1 cellular context compared by ENCODE assay signal in the genomic region with DNA sequence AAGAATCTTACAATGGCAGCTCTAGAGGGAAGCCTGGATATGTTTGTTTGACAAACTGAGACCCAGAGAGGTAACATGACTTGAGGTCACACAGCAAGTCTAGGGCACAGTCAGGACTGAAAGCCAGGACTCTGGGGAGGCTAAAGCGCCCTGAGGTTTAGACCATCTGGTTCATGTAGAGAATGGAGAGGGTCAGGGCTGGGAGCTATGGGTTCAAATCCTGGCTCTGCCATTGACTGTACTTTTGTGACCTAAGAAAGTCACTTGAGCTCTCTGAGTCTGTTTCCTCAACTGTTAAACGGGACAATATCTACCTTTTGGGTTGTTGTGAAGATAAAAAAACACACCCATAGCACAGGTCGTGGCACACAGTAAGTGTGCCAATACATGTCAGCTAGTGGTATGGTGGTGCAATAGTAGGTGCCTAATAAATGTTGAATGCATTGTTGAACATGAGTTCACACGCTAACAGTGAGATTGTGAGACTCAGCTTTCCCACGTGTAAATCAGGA.
TF ChIP-seq lines count a peak whose summit lies in the region.

No MANE protein-coding gene starts in this region.

TF ChIP-seq in HepG2, 621 proteins besides CTCF, POLR2A, EP300 and RAD21 (continued from another document and continues in another):
- TF ChIP-seq, protein P1, sequence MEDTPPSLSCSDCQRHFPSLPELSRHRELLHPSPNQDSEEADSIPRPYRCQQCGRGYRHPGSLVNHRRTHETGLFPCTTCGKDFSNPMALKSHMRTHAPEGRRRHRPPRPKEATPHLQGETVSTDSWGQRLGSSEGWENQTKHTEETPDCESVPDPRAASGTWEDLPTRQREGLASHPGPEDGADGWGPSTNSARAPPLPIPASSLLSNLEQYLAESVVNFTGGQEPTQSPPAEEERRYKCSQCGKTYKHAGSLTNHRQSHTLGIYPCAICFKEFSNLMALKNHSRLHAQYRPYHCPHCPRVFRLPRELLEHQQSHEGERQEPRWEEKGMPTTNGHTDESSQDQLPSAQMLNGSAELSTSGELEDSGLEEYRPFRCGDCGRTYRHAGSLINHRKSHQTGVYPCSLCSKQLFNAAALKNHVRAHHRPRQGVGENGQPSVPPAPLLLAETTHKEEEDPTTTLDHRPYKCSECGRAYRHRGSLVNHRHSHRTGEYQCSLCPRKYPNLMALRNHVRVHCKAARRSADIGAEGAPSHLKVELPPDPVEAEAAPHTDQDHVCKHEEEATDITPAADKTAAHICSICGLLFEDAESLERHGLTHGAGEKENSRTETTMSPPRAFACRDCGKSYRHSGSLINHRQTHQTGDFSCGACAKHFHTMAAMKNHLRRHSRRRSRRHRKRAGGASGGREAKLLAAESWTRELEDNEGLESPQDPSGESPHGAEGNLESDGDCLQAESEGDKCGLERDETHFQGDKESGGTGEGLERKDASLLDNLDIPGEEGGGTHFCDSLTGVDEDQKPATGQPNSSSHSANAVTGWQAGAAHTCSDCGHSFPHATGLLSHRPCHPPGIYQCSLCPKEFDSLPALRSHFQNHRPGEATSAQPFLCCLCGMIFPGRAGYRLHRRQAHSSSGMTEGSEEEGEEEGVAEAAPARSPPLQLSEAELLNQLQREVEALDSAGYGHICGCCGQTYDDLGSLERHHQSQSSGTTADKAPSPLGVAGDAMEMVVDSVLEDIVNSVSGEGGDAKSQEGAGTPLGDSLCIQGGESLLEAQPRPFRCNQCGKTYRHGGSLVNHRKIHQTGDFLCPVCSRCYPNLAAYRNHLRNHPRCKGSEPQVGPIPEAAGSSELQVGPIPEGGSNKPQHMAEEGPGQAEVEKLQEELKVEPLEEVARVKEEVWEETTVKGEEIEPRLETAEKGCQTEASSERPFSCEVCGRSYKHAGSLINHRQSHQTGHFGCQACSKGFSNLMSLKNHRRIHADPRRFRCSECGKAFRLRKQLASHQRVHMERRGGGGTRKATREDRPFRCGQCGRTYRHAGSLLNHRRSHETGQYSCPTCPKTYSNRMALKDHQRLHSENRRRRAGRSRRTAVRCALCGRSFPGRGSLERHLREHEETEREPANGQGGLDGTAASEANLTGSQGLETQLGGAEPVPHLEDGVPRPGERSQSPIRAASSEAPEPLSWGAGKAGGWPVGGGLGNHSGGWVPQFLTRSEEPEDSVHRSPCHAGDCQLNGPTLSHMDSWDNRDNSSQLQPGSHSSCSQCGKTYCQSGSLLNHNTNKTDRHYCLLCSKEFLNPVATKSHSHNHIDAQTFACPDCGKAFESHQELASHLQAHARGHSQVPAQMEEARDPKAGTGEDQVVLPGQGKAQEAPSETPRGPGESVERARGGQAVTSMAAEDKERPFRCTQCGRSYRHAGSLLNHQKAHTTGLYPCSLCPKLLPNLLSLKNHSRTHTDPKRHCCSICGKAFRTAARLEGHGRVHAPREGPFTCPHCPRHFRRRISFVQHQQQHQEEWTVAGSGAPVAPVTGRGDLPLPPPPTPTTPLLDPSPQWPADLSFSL (CRISPR knock-in tag; IDR thresholded peaks at IDR 0.05): no peak
- TF ChIP-seq TEAD2 (CRISPR knock-in tag; IDR thresholded peaks at IDR 0.05) (no peak), BCL6 (CRISPR knock-in tag; IDR thresholded peaks at IDR 0.05) (no peak), ZFP36L1 (CRISPR knock-in tag; IDR thresholded peaks at IDR 0.05) (no peak), NFIB (CRISPR knock-in tag; IDR thresholded peaks at IDR 0.05; ENCODE audit: borderline replicate concordance) (0 out of 2 replicates have a peak, but pooled peaks have one; percentile 17), ZXDC (CRISPR knock-in tag; IDR thresholded peaks at IDR 0.05) (no peak), ATF2 (CRISPR knock-in tag; IDR thresholded peaks at IDR 0.05) (no peak), ZNF44 (CRISPR knock-in tag; IDR thresholded peaks at IDR 0.05) (no peak; the same call in 1 of the 2 replicates), HDAC1 (CRISPR knock-in tag; IDR thresholded peaks at IDR 0.05) (no peak; the same call in 1 of the 2 replicates), HMGXB3 (CRISPR knock-in tag; IDR thresholded peaks at IDR 0.05; ENCODE audit: borderline replicate concordance) (no peak), DNMT1 (CRISPR knock-in tag; IDR thresholded peaks at IDR 0.05) (no peak), CCDC6 (CRISPR knock-in tag; IDR thresholded peaks at IDR 0.05) (no peak), ZC3H4 (CRISPR knock-in tag; IDR thresholded peaks at IDR 0.05; ENCODE audit: borderline replicate concordance) (no peak), U2AF2 (IDR thresholded peaks at IDR 0.05; ENCODE audit: low read depth, low read length) (no peak)
- TF ChIP-seq, protein P2, sequence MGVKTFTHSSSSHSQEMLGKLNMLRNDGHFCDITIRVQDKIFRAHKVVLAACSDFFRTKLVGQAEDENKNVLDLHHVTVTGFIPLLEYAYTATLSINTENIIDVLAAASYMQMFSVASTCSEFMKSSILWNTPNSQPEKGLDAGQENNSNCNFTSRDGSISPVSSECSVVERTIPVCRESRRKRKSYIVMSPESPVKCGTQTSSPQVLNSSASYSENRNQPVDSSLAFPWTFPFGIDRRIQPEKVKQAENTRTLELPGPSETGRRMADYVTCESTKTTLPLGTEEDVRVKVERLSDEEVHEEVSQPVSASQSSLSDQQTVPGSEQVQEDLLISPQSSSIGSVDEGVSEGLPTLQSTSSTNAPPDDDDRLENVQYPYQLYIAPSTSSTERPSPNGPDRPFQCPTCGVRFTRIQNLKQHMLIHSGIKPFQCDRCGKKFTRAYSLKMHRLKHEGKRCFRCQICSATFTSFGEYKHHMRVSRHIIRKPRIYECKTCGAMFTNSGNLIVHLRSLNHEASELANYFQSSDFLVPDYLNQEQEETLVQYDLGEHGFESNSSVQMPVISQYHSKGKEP (CRISPR knock-in tag; IDR thresholded peaks at IDR 0.05): no peak
- TF ChIP-seq, protein P3, sequence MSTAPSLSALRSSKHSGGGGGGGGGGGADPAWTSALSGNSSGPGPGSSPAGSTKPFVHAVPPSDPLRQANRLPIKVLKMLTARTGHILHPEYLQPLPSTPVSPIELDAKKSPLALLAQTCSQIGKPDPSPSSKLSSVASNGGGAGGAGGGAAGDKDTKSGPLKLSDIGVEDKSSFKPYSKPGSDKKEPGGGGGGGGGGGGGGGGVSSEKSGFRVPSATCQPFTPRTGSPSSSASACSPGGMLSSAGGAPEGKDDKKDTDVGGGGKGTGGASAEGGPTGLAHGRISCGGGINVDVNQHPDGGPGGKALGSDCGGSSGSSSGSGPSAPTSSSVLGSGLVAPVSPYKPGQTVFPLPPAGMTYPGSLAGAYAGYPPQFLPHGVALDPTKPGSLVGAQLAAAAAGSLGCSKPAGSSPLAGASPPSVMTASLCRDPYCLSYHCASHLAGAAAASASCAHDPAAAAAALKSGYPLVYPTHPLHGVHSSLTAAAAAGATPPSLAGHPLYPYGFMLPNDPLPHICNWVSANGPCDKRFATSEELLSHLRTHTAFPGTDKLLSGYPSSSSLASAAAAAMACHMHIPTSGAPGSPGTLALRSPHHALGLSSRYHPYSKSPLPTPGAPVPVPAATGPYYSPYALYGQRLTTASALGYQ (CRISPR knock-in tag; IDR thresholded peaks at IDR 0.05): no peak
- TF ChIP-seq, protein P4, sequence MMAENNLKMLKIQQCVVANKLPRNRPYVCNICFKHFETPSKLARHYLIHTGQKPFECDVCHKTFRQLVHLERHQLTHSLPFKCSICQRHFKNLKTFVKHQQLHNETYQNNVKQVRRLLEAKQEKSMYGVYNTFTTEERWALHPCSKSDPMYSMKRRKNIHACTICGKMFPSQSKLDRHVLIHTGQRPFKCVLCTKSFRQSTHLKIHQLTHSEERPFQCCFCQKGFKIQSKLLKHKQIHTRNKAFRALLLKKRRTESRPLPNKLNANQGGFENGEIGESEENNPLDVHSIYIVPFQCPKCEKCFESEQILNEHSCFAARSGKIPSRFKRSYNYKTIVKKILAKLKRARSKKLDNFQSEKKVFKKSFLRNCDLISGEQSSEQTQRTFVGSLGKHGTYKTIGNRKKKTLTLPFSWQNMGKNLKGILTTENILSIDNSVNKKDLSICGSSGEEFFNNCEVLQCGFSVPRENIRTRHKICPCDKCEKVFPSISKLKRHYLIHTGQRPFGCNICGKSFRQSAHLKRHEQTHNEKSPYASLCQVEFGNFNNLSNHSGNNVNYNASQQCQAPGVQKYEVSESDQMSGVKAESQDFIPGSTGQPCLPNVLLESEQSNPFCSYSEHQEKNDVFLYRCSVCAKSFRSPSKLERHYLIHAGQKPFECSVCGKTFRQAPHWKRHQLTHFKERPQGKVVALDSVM (CRISPR knock-in tag; IDR thresholded peaks at IDR 0.05): no peak
- TF ChIP-seq, protein P5, sequence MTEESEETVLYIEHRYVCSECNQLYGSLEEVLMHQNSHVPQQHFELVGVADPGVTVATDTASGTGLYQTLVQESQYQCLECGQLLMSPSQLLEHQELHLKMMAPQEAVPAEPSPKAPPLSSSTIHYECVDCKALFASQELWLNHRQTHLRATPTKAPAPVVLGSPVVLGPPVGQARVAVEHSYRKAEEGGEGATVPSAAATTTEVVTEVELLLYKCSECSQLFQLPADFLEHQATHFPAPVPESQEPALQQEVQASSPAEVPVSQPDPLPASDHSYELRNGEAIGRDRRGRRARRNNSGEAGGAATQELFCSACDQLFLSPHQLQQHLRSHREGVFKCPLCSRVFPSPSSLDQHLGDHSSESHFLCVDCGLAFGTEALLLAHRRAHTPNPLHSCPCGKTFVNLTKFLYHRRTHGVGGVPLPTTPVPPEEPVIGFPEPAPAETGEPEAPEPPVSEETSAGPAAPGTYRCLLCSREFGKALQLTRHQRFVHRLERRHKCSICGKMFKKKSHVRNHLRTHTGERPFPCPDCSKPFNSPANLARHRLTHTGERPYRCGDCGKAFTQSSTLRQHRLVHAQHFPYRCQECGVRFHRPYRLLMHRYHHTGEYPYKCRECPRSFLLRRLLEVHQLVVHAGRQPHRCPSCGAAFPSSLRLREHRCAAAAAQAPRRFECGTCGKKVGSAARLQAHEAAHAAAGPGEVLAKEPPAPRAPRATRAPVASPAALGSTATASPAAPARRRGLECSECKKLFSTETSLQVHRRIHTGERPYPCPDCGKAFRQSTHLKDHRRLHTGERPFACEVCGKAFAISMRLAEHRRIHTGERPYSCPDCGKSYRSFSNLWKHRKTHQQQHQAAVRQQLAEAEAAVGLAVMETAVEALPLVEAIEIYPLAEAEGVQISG (CRISPR knock-in tag; IDR thresholded peaks at IDR 0.05): no peak
